ENCODE assay signal across 12 cellular contexts in the genomic region with DNA sequence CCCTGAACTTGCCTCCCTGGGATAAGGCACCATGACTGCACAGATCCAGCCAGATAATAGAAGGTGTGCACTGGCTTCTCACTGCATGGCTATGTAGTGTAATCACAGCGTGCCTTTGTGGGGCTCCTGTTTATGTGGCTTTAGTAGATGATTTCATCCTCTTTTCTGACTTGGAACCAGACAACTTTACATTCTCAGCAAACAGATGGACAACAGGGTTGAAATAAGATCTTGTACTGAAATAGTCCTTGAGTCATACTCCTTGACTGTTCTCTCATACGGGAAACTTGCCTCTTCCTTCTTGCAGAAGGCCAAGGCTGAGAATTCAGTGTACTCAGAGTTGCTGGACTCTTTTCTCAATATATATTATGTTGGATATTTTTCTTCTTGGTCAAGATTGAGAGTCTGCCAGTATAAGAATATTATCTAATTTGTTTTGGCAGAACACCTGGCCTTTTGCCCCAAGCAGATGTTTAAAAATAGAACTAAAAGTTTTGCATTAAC. TPM values are rescaled to one million over a fixed set of nuclear protein-coding genes. Genes with fewer than 3 reads are reported as not detected.
DNase-seq lines count a peak whose midpoint lies in the region; ATAC-seq and TF ChIP-seq lines count a peak whose summit lies in the region.
"Had no signal": no experiment of that assay in that cellular context is flagged by ENCODE, and none has a peak within 500 bp of the region (broad histone marks: within the 10 kb centered on the region; RNA-seq: fewer than 3 reads in every experiment).

No MANE protein-coding gene starts in this region.

- TF ChIP-seq CTCF in RWPE2 (IDR thresholded peaks at IDR 0.05; ENCODE audit: poor library complexity, severe bottlenecking) (no peak), fibroblast of mammary gland (conservative IDR thresholded peaks at IDR 0.05; ENCODE audit: control insufficient read depth, insufficient read depth, low read depth, low read length) (no peak)

- DNase-seq in EH (ENCODE audit: low read depth) (peak; percentile 90), RWPE2 (ENCODE audit: low spot score) (no peak), fibroblast of mammary gland (ENCODE audit: low read depth) (peak; percentile 88), renal cortical epithelial cell (ENCODE audit: low read depth) (peak; percentile 89), MV-4-11 (lab: John Stamatoyannopoulos, UW) (no peak), NCI-H82 treated with DMSO at 0.1 percent for 48 hours (lab: John Stamatoyannopoulos, UW; ENCODE audit: unreplicated experiment) (no peak)
- no peak for DNase-seq in central memory CD4-positive, alpha-beta T cell
- DNase-seq: activated gamma-delta T cell treated with Interleukin-2 at 50 U/mL for 16 hours; effector CD4-positive, alpha-beta T cell; NCI-H1417; OCI-M1 had no signal

- ATAC-seq in RWPE2 (ENCODE audit: low read depth) (peak; percentile 98), HG03432 (IDR thresholded peaks at IDR 0.05; ENCODE audit: unreplicated experiment) (no peak)

- peaks cover 9% of the 10 kb centered on the region for H3K4me1 ChIP-seq in RWPE2 (ENCODE audit: insufficient read depth, poor library complexity, severe bottlenecking)

- no peaks in the 10 kb centered on the region for H3K36me3 ChIP-seq in RWPE2 (ENCODE audit: low read depth)

- H3K27ac ChIP-seq in RWPE2 (ENCODE audit: poor library complexity, severe bottlenecking): peak overlapping the region; percentile 52

- no peaks in the 10 kb centered on the region for H3K9me3 ChIP-seq in RWPE2 (ENCODE audit: severe bottlenecking)

- H3K27me3 ChIP-seq in RWPE2 (ENCODE audit: insufficient read depth, poor library complexity, severe bottlenecking): no peaks in the 10 kb centered on the region

- no peak overlapping the region for H3K4me3 ChIP-seq in RWPE2 (ENCODE audit: severe bottlenecking)
- H3K4me3 ChIP-seq in fibroblast of mammary gland (ENCODE audit: control insufficient read depth, low read depth, low read length): no peak overlapping the region

RNA-seq across cellular contexts. Expression of a gene that starts 25.0 kb away (rescaled TPM):
- 191 and 251 TPM in 2 replicates for total RNA-seq in renal cortical epithelial cell

Comparison
In these comparisons a context has a peak if more than half of its experiments do, and no peak if none do; other contexts are left out.
1. DNase-seq: peak in EH (single experiment), fibroblast of mammary gland (single experiment) and renal cortical epithelial cell (single experiment); none in RWPE2 (single experiment), MV-4-11 (single experiment), central memory CD4-positive, alpha-beta T cell (single experiment) and NCI-H82 treated with DMSO at 0.1 percent for 48 hours (single experiment).